In genomic region chr10:6053303-6053702, GRCh38 we compare ENCODE assay signal across 15 cellular contexts. TPM values are rescaled to one million over a fixed set of nuclear protein-coding genes. Genes with fewer than 3 reads are reported as not detected.
DNase-seq lines count a peak whose midpoint lies in the region; ATAC-seq and TF ChIP-seq lines count a peak whose summit lies in the region.
"Had no signal": no experiment of that assay in that cellular context is flagged by ENCODE, and none has a peak within 500 bp of the region (broad histone marks: within the 10 kb centered on the region; RNA-seq: fewer than 3 reads in every experiment).

No MANE protein-coding gene starts in this region.

- H3K4me1 Mint-ChIP-seq in activated CD4-positive, alpha-beta T cell treated with anti-CD3 and anti-CD28 coated beads, Interleukin-2, amount 10 ng/mL, durations not matched to agents 24 days and 14 days: peaks cover 83% of the 10 kb centered on the region
- peaks cover 87% of the 10 kb centered on the region for H3K4me1 Mint-ChIP-seq in activated naive CD4-positive, alpha-beta T cell treated with anti-CD3 and anti-CD28 coated beads, Interleukin-2, amount 50 U/mL, for 24 hours
- H3K4me1 Mint-ChIP-seq in natural killer cell treated with Interleukin-12 subunit alpha and Interleukin-12 subunit beta and Interleukin-15 and Interleukin-18, amount 100 ng/mL, for 72 hours (ENCODE audit: low read depth in 2 of 2): peaks cover 85 to 90% of the 10 kb centered on the region in 2 donors
- H3K4me1 Mint-ChIP-seq: nephron had no signal

- H3K36me3 Mint-ChIP-seq in activated CD4-positive, alpha-beta T cell treated with anti-CD3 and anti-CD28 coated beads, Interleukin-2, amount 10 ng/mL, durations not matched to agents 24 days and 14 days (ENCODE audit: low read depth): peaks cover 84% of the 10 kb centered on the region
- H3K36me3 Mint-ChIP-seq in activated naive CD4-positive, alpha-beta T cell treated with anti-CD3 and anti-CD28 coated beads, Interleukin-2, amount 50 U/mL, for 24 hours: peaks cover 50% of the 10 kb centered on the region
- H3K36me3 Mint-ChIP-seq in natural killer cell treated with Interleukin-12 subunit alpha and Interleukin-12 subunit beta and Interleukin-15 and Interleukin-18, amount 100 ng/mL, for 72 hours: peaks cover 63% of the 10 kb centered on the region
- H3K36me3 Mint-ChIP-seq: WTC11 had no signal

- TF ChIP-seq RAD21 in HCT116 (IDR thresholded peaks at IDR 0.05; ENCODE audit: low read depth): no peak

- RAD21 ChIA-PET in HCT116 (lab: Charles Lee; ENCODE audit: low non-redundant PET in 1 of 2, low total read pairs in 2 of 2, uncharacterized antibody in 2 of 2, unreplicated experiment in 2 of 2): no interaction called here

- no peaks in the 10 kb centered on the region for H3K79me2 ChIP-seq in HCT116 (ENCODE audit: insufficient read depth, low read length)

- no peaks in the 10 kb centered on the region for H3K9me3 ChIP-seq in HCT116 (ENCODE audit: control insufficient read depth in 1 of 2, insufficient read depth in 1 of 2, low read depth in 1 of 2, low read length in 2 of 2)
- H3K9me3 ChIP-seq: A549, SJCRH30 had no signal

- CTCF ChIA-PET in HCT116 (lab: Charles Lee): no interaction called here

- peaks cover 19% of the 10 kb centered on the region; the same call in 1 of the 2 replicates for H3K27me3 ChIP-seq in HCT116 (ENCODE audit: insufficient read depth, low read length)
- H3K27me3 ChIP-seq: SJCRH30 had no signal

- H3K9me3 Mint-ChIP-seq in activated CD4-positive, alpha-beta T cell treated with anti-CD3 and anti-CD28 coated beads, Interleukin-2, amount 10 ng/mL, durations not matched to agents 24 days and 14 days: no peaks in the 10 kb centered on the region
- H3K9me3 Mint-ChIP-seq in activated naive CD4-positive, alpha-beta T cell treated with anti-CD3 and anti-CD28 coated beads, Interleukin-2, amount 50 U/mL, for 24 hours: no peaks in the 10 kb centered on the region
- no peaks in the 10 kb centered on the region for H3K9me3 Mint-ChIP-seq in natural killer cell treated with Interleukin-12 subunit alpha and Interleukin-12 subunit beta and Interleukin-15 and Interleukin-18, amount 100 ng/mL, for 72 hours
- H3K9me3 Mint-ChIP-seq: nephron, WTC11 had no signal

- no peak for ATAC-seq in HCT116
- ATAC-seq in natural killer cell treated with Interleukin-12 subunit alpha and Interleukin-12 subunit beta and Interleukin-15 and Interleukin-18, amount 100 ng/mL, for 72 hours: no peak
- no peak for ATAC-seq in omental fat pad (ENCODE audit: low FRiP score)
- ATAC-seq: A549, sciatic nerve, WTC11 had no signal

- peak overlapping the region; percentile 48; the same call in 1 of the 2 replicates for H3K4me2 ChIP-seq in HCT116 (ENCODE audit: low read length)
- H3K4me2 ChIP-seq: A549 had no signal

- POLR2A ChIA-PET in HCT116 (lab: Charles Lee): no interaction called here

- no peak overlapping the region for H3K27ac ChIP-seq in HCT116 (ENCODE audit: low read depth, low read length)
- H3K27ac ChIP-seq: A549, SJCRH30 had no signal

- H3K4me3 ChIP-seq in HCT116 (replicated peaks in 1 of 2; ENCODE audit: low read depth in 1 of 2, low read length in 2 of 2): no peak overlapping the region
- H3K4me3 ChIP-seq: A549, SJCRH30 had no signal

- H3K9ac ChIP-seq in HCT116 (ENCODE audit: low read length): no peak overlapping the region

- peak overlapping the region; percentile 87 for H3K4me3 Mint-ChIP-seq in activated CD4-positive, alpha-beta T cell treated with anti-CD3 and anti-CD28 coated beads, Interleukin-2, amount 10 ng/mL, durations not matched to agents 24 days and 14 days
- peak overlapping the region; percentile 93 for H3K4me3 Mint-ChIP-seq in activated naive CD4-positive, alpha-beta T cell treated with anti-CD3 and anti-CD28 coated beads, Interleukin-2, amount 50 U/mL, for 24 hours
- H3K4me3 Mint-ChIP-seq in natural killer cell treated with Interleukin-12 subunit alpha and Interleukin-12 subunit beta and Interleukin-15 and Interleukin-18, amount 100 ng/mL, for 72 hours: peak overlapping the region; percentile 89
- H3K4me3 Mint-ChIP-seq: nephron, WTC11 had no signal

- intact Hi-C loops in activated CD4-positive, alpha-beta T cell treated with anti-CD3 and anti-CD28 coated beads, Interleukin-2, amount 10 ng/mL, durations not matched to agents 24 days and 14 days (cut with micrococcal nuclease): loop anchor here (1.0 to 10.0 kb wide), 6 partner anchors 8 to 541 kb away; partner anchors contain the start of gene ANKRD16
- intact Hi-C loops in HCT116 (cut with micrococcal nuclease): no loop called here

- no peak for TF ChIP-seq POLR2A in HCT116 (IDR thresholded peaks at IDR 0.05; ENCODE audit: borderline replicate concordance, extremely low read depth, insufficient read depth, insufficient read length)

- no TSS peak for BruUV-seq in HCT116 (replicated peaks; lab: Mats Ljungman, UMichigan)

- H3K27ac Mint-ChIP-seq in activated CD4-positive, alpha-beta T cell treated with anti-CD3 and anti-CD28 coated beads, Interleukin-2, amount 10 ng/mL, durations not matched to agents 24 days and 14 days: peak overlapping the region; percentile 96
- H3K27ac Mint-ChIP-seq in activated naive CD4-positive, alpha-beta T cell treated with anti-CD3 and anti-CD28 coated beads, Interleukin-2, amount 50 U/mL, for 24 hours: peak overlapping the region; percentile 100
- H3K27ac Mint-ChIP-seq in natural killer cell treated with Interleukin-12 subunit alpha and Interleukin-12 subunit beta and Interleukin-15 and Interleukin-18, amount 100 ng/mL, for 72 hours: peak overlapping the region; percentile 94 to 98
- H3K27ac Mint-ChIP-seq: WTC11 had no signal

- H4K20me1 ChIP-seq in HCT116 (ENCODE audit: insufficient read depth): no peaks in the 10 kb centered on the region

- peak; percentile 60 for DNase-seq in activated CD4-positive, alpha-beta T cell treated with anti-CD3 and anti-CD28 coated beads, Interleukin-2, amount 10 ng/mL, durations not matched to agents 24 days and 14 days
- DNase-seq in activated CD4-positive, alpha-beta T cell treated with anti-CD3 and anti-CD28 coated beads for 1 hour: no peak
- DNase-seq in HCT116 (ENCODE audit: low read depth, low spot score) (no peak), AML-193 (lab: John Stamatoyannopoulos, UW) (no peak), NCI-H2107 treated with DMSO at 0.1 percent for 48 hours (lab: John Stamatoyannopoulos, UW; ENCODE audit: unreplicated experiment) (no peak), omental fat pad (ENCODE audit: low spot score) (no peak)
- no peak for DNase-seq in natural killer cell treated with Interleukin-12 subunit alpha and Interleukin-12 subunit beta and Interleukin-15 and Interleukin-18, amount 100 ng/mL, for 72 hours (ENCODE audit: low spot score)
- DNase-seq: SJCRH30 had no signal

- peaks cover 10 to 25% of the 10 kb centered on the region in 2 experiments; a peak in 3 of 4 replicates for H3K4me1 ChIP-seq in HCT116 (ENCODE audit: control insufficient read depth in 1 of 2, insufficient read depth in 2 of 2, low read length in 2 of 2)
- H3K4me1 ChIP-seq: SJCRH30 had no signal

- no peaks in the 10 kb centered on the region for H3K27me3 Mint-ChIP-seq in activated CD4-positive, alpha-beta T cell treated with anti-CD3 and anti-CD28 coated beads, Interleukin-2, amount 10 ng/mL, durations not matched to agents 24 days and 14 days
- H3K27me3 Mint-ChIP-seq in activated naive CD4-positive, alpha-beta T cell treated with anti-CD3 and anti-CD28 coated beads, Interleukin-2, amount 50 U/mL, for 24 hours: no peaks in the 10 kb centered on the region
- no peaks in the 10 kb centered on the region for H3K27me3 Mint-ChIP-seq in natural killer cell treated with Interleukin-12 subunit alpha and Interleukin-12 subunit beta and Interleukin-15 and Interleukin-18, amount 100 ng/mL, for 72 hours

- no peak overlapping the region for H2AFZ ChIP-seq in HCT116 (ENCODE audit: low read depth, low read length, poor library complexity, severe bottlenecking)

- H3K36me3 ChIP-seq in HCT116 (ENCODE audit: control insufficient read depth in 1 of 2, insufficient read depth in 2 of 2, low read length in 2 of 2): no peaks in the 10 kb centered on the region
- H3K36me3 ChIP-seq: SJCRH30 had no signal

- H3K9me2 ChIP-seq in HCT116 (ENCODE audit: insufficient read depth): no peaks in the 10 kb centered on the region

- TF ChIP-seq CTCF in HCT116 (IDR thresholded peaks at IDR 0.05 in 2 of 3, conservative IDR thresholded peaks at IDR 0.05 in 1 of 3; ENCODE audit: borderline replicate concordance in 1 of 3, insufficient read depth in 1 of 3, low read depth in 2 of 3, low read length in 2 of 3): no peak
- no peak for TF ChIP-seq CTCF in omental fat pad (IDR thresholded peaks at IDR 0.05)

TF ChIP-seq in HCT116, 20 proteins besides CTCF, POLR2A, EP300 and RAD21 (continues in another document):
- TF ChIP-seq EZH2phosphoT487 (IDR thresholded peaks at IDR 0.05; ENCODE audit: borderline replicate concordance) (no peak), ZBTB33 (IDR thresholded peaks at IDR 0.05; ENCODE audit: extremely low read depth, insufficient replicate concordance, low read length) (no peak), SP1 (IDR thresholded peaks at IDR 0.05; ENCODE audit: low read depth) (no peak)

RNA-seq across cellular contexts. Expression of gene IL2RA, which starts 8.9 kb away (rescaled TPM):
- 965 and 989 TPM in 2 replicates for total RNA-seq in activated CD4-positive, alpha-beta T cell treated with anti-CD3 and anti-CD28 coated beads, Interleukin-2, amount 10 ng/mL, durations not matched to agents 24 days and 14 days
- total RNA-seq in HCT116 (2021; ENCODE audit: unreplicated experiment) (0.59 TPM), omental fat pad (10 to 100 TPM in 1 of 4 donors, 1 to 10 TPM in 2, under 1 TPM in 1; 0.69 to 25.0 (median 7.1) TPM)
- not detected in 2 replicates for polyA plus RNA-seq in HCT116 (2012)
- 1,000 to 10,000 TPM; 1,064 to 1,187 TPM for total RNA-seq in natural killer cell treated with Interleukin-12 subunit alpha and Interleukin-12 subunit beta and Interleukin-15 and Interleukin-18, amount 100 ng/mL, for 72 hours
- total RNA-seq: endothelial cell of umbilical vein, HT1080, SJCRH30 had no signal
- polyA plus RNA-seq: A549, endothelial cell of umbilical vein had no signal

RNA-seq across cellular contexts. Expression of gene RBM17, which starts 35.5 kb away (rescaled TPM):
- 258 and 262 TPM in 2 replicates for total RNA-seq in activated CD4-positive, alpha-beta T cell treated with anti-CD3 and anti-CD28 coated beads, Interleukin-2, amount 10 ng/mL, durations not matched to agents 24 days and 14 days
- total RNA-seq in HCT116 (2021; ENCODE audit: unreplicated experiment): 129 TPM
- 61.6 and 81.2 TPM in 2 replicates for polyA plus RNA-seq in HCT116 (2012)
- total RNA-seq in natural killer cell treated with Interleukin-12 subunit alpha and Interleukin-12 subunit beta and Interleukin-15 and Interleukin-18, amount 100 ng/mL, for 72 hours: 100 to 1,000 TPM; 195 to 294 TPM
- 10 to 100 TPM; 58.2 to 97.9 (median 80.0) TPM for total RNA-seq in omental fat pad

Comparison
In these comparisons a context has a peak if more than half of its experiments do, and no peak if none do; other contexts are left out.
1. RNA of gene IL2RA, which starts 8.9 kb away (total RNA-seq): 1,064 to 1,187 TPM in natural killer cell treated with Interleukin-12 subunit alpha and Interleukin-12 subunit beta and Interleukin-15 and Interleukin-18, amount 100 ng/mL, for 72 hours and 965 to 989 TPM in activated CD4-positive, alpha-beta T cell treated with anti-CD3 and anti-CD28 coated beads, Interleukin-2, amount 10 ng/mL, durations not matched to agents 24 days and 14 days; 0.69 to 25.0 TPM in omental fat pad and 0.59 TPM in HCT116 (single experiment); every median in the first group is over 10 times any median in the second.
2. Peak in every context shown above with its lines, with median percentiles within 50 percentile points of each other: H3K27ac Mint-ChIP-seq and H3K4me3 Mint-ChIP-seq.